1 cellular context compared by ENCODE assay signal in genomic region chr19:7393459-7393858, GRCh38.
TF ChIP-seq lines count a peak whose summit lies in the region.

No MANE protein-coding gene starts in this region.

TF ChIP-seq in WTC11, 78 proteins besides CTCF, POLR2A, EP300 and RAD21 (continued from another document):
- no peak for TF ChIP-seq ARID4B (CRISPR knock-in tag; IDR thresholded peaks at IDR 0.05; ENCODE audit: borderline replicate concordance)
- TF ChIP-seq ZNF138 (CRISPR knock-in tag; conservative IDR thresholded peaks at IDR 0.05) = no peak
- no peak for TF ChIP-seq ETV6 (CRISPR knock-in tag; IDR thresholded peaks at IDR 0.05)
- TF ChIP-seq SP1 (CRISPR knock-in tag; conservative IDR thresholded peaks at IDR 0.05) = no peak
- TF ChIP-seq PRRX2 (CRISPR knock-in tag; IDR thresholded peaks at IDR 0.05) = no peak
- no peak for TF ChIP-seq ATF2 (CRISPR knock-in tag; IDR thresholded peaks at IDR 0.05; ENCODE audit: borderline replicate concordance, low read depth)
- no peak for TF ChIP-seq ATF6 (CRISPR knock-in tag; IDR thresholded peaks at IDR 0.05)
- TF ChIP-seq, protein P1, sequence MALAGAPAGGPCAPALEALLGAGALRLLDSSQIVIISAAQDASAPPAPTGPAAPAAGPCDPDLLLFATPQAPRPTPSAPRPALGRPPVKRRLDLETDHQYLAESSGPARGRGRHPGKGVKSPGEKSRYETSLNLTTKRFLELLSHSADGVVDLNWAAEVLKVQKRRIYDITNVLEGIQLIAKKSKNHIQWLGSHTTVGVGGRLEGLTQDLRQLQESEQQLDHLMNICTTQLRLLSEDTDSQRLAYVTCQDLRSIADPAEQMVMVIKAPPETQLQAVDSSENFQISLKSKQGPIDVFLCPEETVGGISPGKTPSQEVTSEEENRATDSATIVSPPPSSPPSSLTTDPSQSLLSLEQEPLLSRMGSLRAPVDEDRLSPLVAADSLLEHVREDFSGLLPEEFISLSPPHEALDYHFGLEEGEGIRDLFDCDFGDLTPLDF (CRISPR knock-in tag; IDR thresholded peaks at IDR 0.05) = no peak
- no peak for TF ChIP-seq SMAD3 (CRISPR knock-in tag; IDR thresholded peaks at IDR 0.05; ENCODE audit: borderline replicate concordance)
TF ChIP-seq in WTC11: peak in this region for 0.
